Comparison of ENCODE assay signal across 9 cellular contexts in genomic region chr20:51487525-51488279, GRCh38. TPM values are rescaled to one million over a fixed set of nuclear protein-coding genes. Genes with fewer than 3 reads are reported as not detected.
DNase-seq lines count a peak whose midpoint lies in the region; ATAC-seq, FAIRE-seq and TF ChIP-seq lines count a peak whose summit lies in the region.
"Had no signal": no experiment of that assay in that cellular context is flagged by ENCODE, and none has a peak within 500 bp of the region (broad histone marks: within the 10 kb centered on the region; RNA-seq: fewer than 3 reads in every experiment).

No MANE protein-coding gene starts in this region.

- CTCF ChIA-PET in activated CD8-positive, alpha-beta T cell treated with anti-CD3 and anti-CD28 coated beads for 36 hours (lab: Charles Lee): interaction anchor here (1.2 kb wide), 1 partner anchor 16 kb away, joined by 3 read pairs; no protein-coding TSS in a partner anchor

- POLR2A ChIA-PET in activated CD8-positive, alpha-beta T cell treated with anti-CD3 and anti-CD28 coated beads for 36 hours (lab: Charles Lee): interaction anchor here (0.8 to 2.2 kb wide), 2 partner anchors 38 to 48 kb away, joined by 3 to 8 read pairs; no protein-coding TSS in a partner anchor

- H3K27me3 Mint-ChIP-seq in activated CD8-positive, alpha-beta T cell treated with anti-CD3 and anti-CD28 coated beads for 36 hours: no peaks in the 10 kb centered on the region
- peaks cover 8% of the 10 kb centered on the region for H3K27me3 Mint-ChIP-seq in endothelial cell (ENCODE audit: unreplicated experiment)

- TF ChIP-seq CTCF in activated CD8-positive, alpha-beta T cell treated with anti-CD3 and anti-CD28 coated beads for 36 hours (IDR thresholded peaks at IDR 0.05): no peak
- TF ChIP-seq CTCF in hepatocyte (IDR thresholded peaks at IDR 0.05; ENCODE audit: poor library complexity) (no peak), endothelial cell (IDR thresholded peaks at IDR 0.05; ENCODE audit: unreplicated experiment) (no peak)

- no peaks in the 10 kb centered on the region for H3K27me3 ChIP-seq in hepatocyte

- no peaks in the 10 kb centered on the region for H4K20me1 ChIP-seq in hepatocyte (ENCODE audit: insufficient read depth, poor library complexity, severe bottlenecking)

- no peak overlapping the region for H2AFZ ChIP-seq in hepatocyte

- H3K4me3 Mint-ChIP-seq in activated CD8-positive, alpha-beta T cell treated with anti-CD3 and anti-CD28 coated beads for 36 hours: no peak overlapping the region
- H3K4me3 Mint-ChIP-seq in endothelial cell (ENCODE audit: unreplicated experiment): no peak overlapping the region
- H3K4me3 Mint-ChIP-seq: endodermal cell had no signal

- H3K4me1 ChIP-seq in hepatocyte (ENCODE audit: insufficient read depth): peaks cover 7% of the 10 kb centered on the region

- no peaks in the 10 kb centered on the region for H3K36me3 ChIP-seq in hepatocyte (replicated peaks; ENCODE audit: insufficient read depth, low read depth)

- peak; percentile 44 for DNase-seq in activated effector memory CD4-positive, alpha-beta T cell treated with anti-CD3 and anti-CD28 coated beads, Interleukin-2, amount 50 U/mL, for 16 hours
- DNase-seq in activated effector memory CD4-positive, alpha-beta T cell treated with Interleukin-2 at 50 U/mL for 16 hours: no peak
- no peak for DNase-seq in activated CD8-positive, alpha-beta T cell treated with anti-CD3 and anti-CD28 coated beads for 36 hours
- DNase-seq in hepatocyte (ENCODE audit: low spot score) (peak; percentile 62), urothelium cell line (ENCODE audit: low spot score) (peak; percentile 98), SIG-M5 treated with dmso at 0.1 percent for 504 hours (lab: John Stamatoyannopoulos, UW; ENCODE audit: unreplicated experiment) (no peak), Kasumi-1 (lab: John Stamatoyannopoulos, UW) (no peak), endothelial cell (ENCODE audit: low spot score) (no peak)
- DNase-seq: endodermal cell had no signal

- H3K9me3 Mint-ChIP-seq in activated CD8-positive, alpha-beta T cell treated with anti-CD3 and anti-CD28 coated beads for 36 hours: no peaks in the 10 kb centered on the region
- no peaks in the 10 kb centered on the region for H3K9me3 Mint-ChIP-seq in endothelial cell (ENCODE audit: unreplicated experiment)
- H3K9me3 Mint-ChIP-seq: endodermal cell had no signal

- H3K9me3 ChIP-seq in hepatocyte (ENCODE audit: low read depth): no peaks in the 10 kb centered on the region

- H3K9me2 ChIP-seq in hepatocyte (replicated peaks; ENCODE audit: insufficient read depth): no peaks in the 10 kb centered on the region

- FAIRE-seq in urothelium cell line (lab: Jason Lieb, UNC): peak; percentile 95

- H3K4me1 Mint-ChIP-seq in activated CD8-positive, alpha-beta T cell treated with anti-CD3 and anti-CD28 coated beads for 36 hours (ENCODE audit: low read depth): peaks cover 87% of the 10 kb centered on the region
- H3K4me1 Mint-ChIP-seq in endothelial cell (ENCODE audit: unreplicated experiment): peaks cover 32% of the 10 kb centered on the region

- intact Hi-C loops in activated CD8-positive, alpha-beta T cell treated with anti-CD3 and anti-CD28 coated beads for 36 hours (cut with micrococcal nuclease): no loop called here

- H3K27ac Mint-ChIP-seq in activated CD8-positive, alpha-beta T cell treated with anti-CD3 and anti-CD28 coated beads for 36 hours: peak overlapping the region; percentile 32
- H3K27ac Mint-ChIP-seq in endothelial cell (ENCODE audit: unreplicated experiment): no peak overlapping the region
- H3K27ac Mint-ChIP-seq: endodermal cell had no signal

- H3K4me2 ChIP-seq in hepatocyte: no peak overlapping the region

- H3K79me2 ChIP-seq in hepatocyte: no peaks in the 10 kb centered on the region

- peaks cover 84% of the 10 kb centered on the region for H3K36me3 Mint-ChIP-seq in activated CD8-positive, alpha-beta T cell treated with anti-CD3 and anti-CD28 coated beads for 36 hours (ENCODE audit: low read depth)
- peaks cover 4% of the 10 kb centered on the region for H3K36me3 Mint-ChIP-seq in endothelial cell (ENCODE audit: low read depth, unreplicated experiment)

- peak overlapping the region; percentile 8 for H3K27ac ChIP-seq in hepatocyte

- 68% methylated on average over 20 of the region's 20 CpGs for WGBS in hepatocyte (ENCODE audit: low lambda C conversion rate, missing lambda C conversion rate)

- H3K4me3 ChIP-seq in hepatocyte: no peak overlapping the region

- no peak for ATAC-seq in activated CD8-positive, alpha-beta T cell treated with anti-CD3 and anti-CD28 coated beads for 36 hours

RNA-seq across cellular contexts. Expression of gene NFATC2, which starts 54.8 kb away (rescaled TPM):
- 10 to 100 TPM; 38.3 to 40.9 TPM for total RNA-seq in activated CD8-positive, alpha-beta T cell treated with anti-CD3 and anti-CD28 coated beads for 36 hours
- total RNA-seq in hepatocyte (4.4 and 4.9 TPM in 2 replicates), endothelial cell (ENCODE audit: unreplicated experiment) (3.5 TPM)
- polyA plus RNA-seq in hepatocyte: 8.3 and 10.3 TPM in 2 replicates

Comparison
In these comparisons a context has a peak if more than half of its experiments do, and no peak if none do; other contexts are left out.
1. DNase-seq: peak in activated effector memory CD4-positive, alpha-beta T cell treated with anti-CD3 and anti-CD28 coated beads, Interleukin-2, amount 50 U/mL, for 16 hours (single experiment), hepatocyte (single experiment) and urothelium cell line (single experiment); none in activated effector memory CD4-positive, alpha-beta T cell treated with Interleukin-2 at 50 U/mL for 16 hours (single experiment), activated CD8-positive, alpha-beta T cell treated with anti-CD3 and anti-CD28 coated beads for 36 hours (single experiment), SIG-M5 treated with dmso at 0.1 percent for 504 hours (single experiment), Kasumi-1 (0 of 2) and endothelial cell (single experiment).